ENCODE assay signal across 30 cellular contexts in the genomic region with DNA sequence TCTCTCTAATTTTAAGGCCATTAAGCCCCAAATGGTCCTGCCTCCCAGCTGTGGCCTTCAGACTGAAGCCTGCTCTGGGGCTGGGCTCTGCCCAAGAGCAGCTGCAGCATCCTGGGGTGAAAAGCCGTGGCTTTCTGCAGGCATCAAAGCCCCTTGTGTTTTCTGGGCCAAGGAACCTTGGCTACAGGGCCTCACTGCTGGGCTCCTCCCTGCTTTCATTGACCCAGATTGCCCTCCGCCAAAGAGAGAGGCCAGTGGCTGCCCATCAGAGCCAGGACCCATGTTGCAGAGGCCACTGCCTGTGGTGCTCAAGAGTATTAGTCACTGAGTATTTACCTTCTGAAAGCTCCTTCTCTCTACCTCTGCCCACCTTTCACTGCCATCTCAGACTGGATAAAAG. TPM values are rescaled to one million over a fixed set of nuclear protein-coding genes. Genes with fewer than 3 reads are reported as not detected.
"Had no signal": no experiment of that assay in that cellular context is flagged by ENCODE, and none has a peak within 500 bp of the region (broad histone marks: within the 10 kb centered on the region; RNA-seq: fewer than 3 reads in every experiment).

No MANE protein-coding gene starts in this region.

- DNase-seq: activated CD4-positive, alpha-beta T cell treated with anti-CD3 and anti-CD28 coated beads for 48 hours; activated CD4-positive, alpha-beta T cell treated with anti-CD3 and anti-CD28 coated beads, Interleukin-2, amount 50 U/mL, for 48 hours; activated CD8-positive, alpha-beta memory T cell treated with anti-CD3 and anti-CD28 coated beads, Interleukin-2, amount 50 U/mL, for 4 hours; activated effector memory CD4-positive, alpha-beta T cell treated with anti-CD3 and anti-CD28 coated beads, Interleukin-2, amount 50 U/mL, for 16 hours; activated naive CD4-positive, alpha-beta T cell treated with anti-CD3 and anti-CD28 coated beads for 36 hours; activated naive CD8-positive, alpha-beta T cell treated with anti-CD3 and anti-CD28 coated beads, Interleukin-2, amount 10 ng/mL, durations not matched to agents 7 days and 5 days; activated T-cell treated with anti-CD3 and anti-CD28 coated beads, Interleukin-2, amount 50 U/mL, for 1 hour; brain microvascular endothelial cell; endodermal cell; foreskin fibroblast; islet precursor cell; left ventricle myocardium inferior; mammary epithelial cell; naive thymus-derived CD8-positive, alpha-beta T cell; right cardiac atrium; spleen; stimulated activated naive CD4-positive, alpha-beta T cell; T-helper 9 cell; testis; transverse colon had no signal

- H3K4me3 ChIP-seq: left ventricle myocardium inferior, prostate gland, spleen, testis, transverse colon had no signal

- H3K9me3 ChIP-seq: prostate gland, transverse colon had no signal

- ATAC-seq: esophagus mucosa; naive thymus-derived CD8-positive, alpha-beta T cell; right cardiac atrium had no signal

- H3K36me3 ChIP-seq: brain microvascular endothelial cell, left ventricle myocardium inferior, prostate gland, spleen, transverse colon had no signal

- H3K27me3 ChIP-seq: brain microvascular endothelial cell, testis had no signal

- H3K27ac ChIP-seq: brain microvascular endothelial cell, left ventricle myocardium inferior, prostate gland, spleen, testis, transverse colon, VCaP had no signal

- H3K4me1 ChIP-seq: prostate gland, testis, transverse colon had no signal

RNA-seq across cellular contexts. Expression of gene ZNF648, which starts 1.6 kb away (rescaled TPM):
- total RNA-seq: activated CD8-positive, alpha-beta memory T cell treated with anti-CD3 and anti-CD28 coated beads for 36 hours; activated naive CD4-positive, alpha-beta T cell treated with anti-CD3 and anti-CD28 coated beads for 36 hours; activated naive CD8-positive, alpha-beta T cell treated with anti-CD3 and anti-CD28 coated beads, Interleukin-2, amount 10 ng/mL, durations not matched to agents 7 days and 5 days; activated T-helper 1 cell treated with anti-CD3 and anti-CD28 coated beads, Interleukin-12 subunit alpha, Interleukin-12 subunit beta, Interleukin-2, Interleukin-4 antibody, amounts not matched to agents 30 ng/mL and 10 ng/mL and 1 ng/mL, durations not matched to agents 14 hours and 24 hours and 36 hours; astrocyte; cardiac septum; chondrocyte; left ventricle myocardium inferior; naive thymus-derived CD8-positive, alpha-beta T cell; osteocyte; right cardiac atrium had no signal
- polyA plus RNA-seq: naive thymus-derived CD8-positive, alpha-beta T cell; right cardiac atrium; spleen; urinary bladder had no signal
